In the genomic region with DNA sequence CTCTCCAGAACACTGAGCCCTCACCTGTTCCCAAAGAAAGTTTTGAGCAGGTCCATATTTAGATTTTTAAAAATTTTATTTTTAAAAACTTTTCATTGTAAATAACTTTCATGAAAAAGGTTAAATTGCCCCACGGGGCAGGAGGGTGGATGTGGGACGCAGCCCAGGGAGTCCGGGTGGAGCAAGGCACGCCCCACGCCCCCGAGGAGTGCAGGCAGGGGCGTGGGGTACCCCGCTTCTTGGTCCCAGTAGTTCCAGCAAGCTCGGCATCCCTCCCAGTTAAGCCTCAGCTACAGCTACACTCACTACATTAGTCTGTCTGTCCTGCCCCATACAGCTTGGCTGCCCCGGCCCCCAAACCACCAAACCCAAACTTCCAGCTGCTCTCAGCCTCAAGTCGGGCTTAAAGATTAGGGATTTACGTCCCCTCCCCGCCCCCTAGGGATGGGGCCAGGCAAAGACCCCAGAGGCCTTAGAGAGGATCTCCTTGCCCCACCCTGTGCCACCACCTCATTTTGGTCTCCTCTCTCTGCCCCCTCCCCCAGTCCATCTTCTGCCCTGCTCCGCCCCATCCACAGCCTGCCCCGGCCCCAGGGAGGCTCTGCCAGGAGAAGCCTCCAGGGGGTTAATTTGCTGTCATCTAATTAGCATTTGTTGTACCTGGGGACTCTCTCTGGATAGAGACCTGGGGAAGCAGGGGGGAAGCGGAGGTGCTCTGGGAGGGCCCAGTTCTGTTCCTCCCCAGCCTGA, we compare ENCODE assay signal across 1 cellular context.
TF ChIP-seq lines count a peak whose summit lies in the region.

No MANE protein-coding gene starts in this region.

TF ChIP-seq in H1, 55 proteins besides CTCF, POLR2A, EP300 and RAD21:
- TF ChIP-seq RNF2 (IDR thresholded peaks at IDR 0.05; ENCODE audit: borderline replicate concordance, low read depth, low read length, missing control alignments, poor library complexity, severe bottlenecking) (peak; percentile 15), RFX5 (IDR thresholded peaks at IDR 0.05; ENCODE audit: borderline replicate concordance, low read depth, low read length) (no peak), TEAD4 (IDR thresholded peaks at IDR 0.05; ENCODE audit: low read depth, low read length) (no peak), CTBP2 (IDR thresholded peaks at IDR 0.05; ENCODE audit: borderline replicate concordance, insufficient read depth, insufficient read length, low read length) (peak; percentile 1), E2F6 (IDR thresholded peaks at IDR 0.05) (no peak)
